11 cellular contexts compared by ENCODE assay signal in genomic region chr1:65717815-65718454, GRCh38.
DNase-seq lines count a peak whose midpoint lies in the region; ATAC-seq and TF ChIP-seq lines count a peak whose summit lies in the region.
"Had no signal": no experiment of that assay in that cellular context is flagged by ENCODE, and none has a peak within 500 bp of the region (broad histone marks: within the 10 kb centered on the region; RNA-seq: fewer than 3 reads in every experiment).

No MANE protein-coding gene starts in this region.

- intact Hi-C loops in A673 (cut with micrococcal nuclease; ENCODE audit: unreplicated experiment): loop anchor here (5.0 kb wide), 1 partner anchor 524 kb away; no protein-coding TSS in a partner anchor
- intact Hi-C loops in PC-3 (cut with micrococcal nuclease): loop anchor here (10.0 kb wide), 1 partner anchor 227 kb away; no protein-coding TSS in a partner anchor
- intact Hi-C loops in Right ventricle myocardium superior (cut with DNase I): no loop called here
- intact Hi-C loops in naive thymus-derived CD4-positive, alpha-beta T cell (cut with micrococcal nuclease): loop anchor here in 1 of 2 donors (2.0 kb wide), 1 partner anchor 525 kb away; no protein-coding TSS in a partner anchor

- H3K4me1 ChIP-seq in A673 (ENCODE audit: insufficient read depth, low read length, poor library complexity, severe bottlenecking) (no peaks in the 10 kb centered on the region), PC-3 (ENCODE audit: insufficient read depth, low read length) (no peaks in the 10 kb centered on the region), neural progenitor cell (no peaks in the 10 kb centered on the region)
- no peaks in the 10 kb centered on the region for H3K4me1 ChIP-seq in naive thymus-derived CD4-positive, alpha-beta T cell (ENCODE audit: control insufficient read depth in 2 of 2, insufficient read depth in 2 of 2, low read length in 2 of 2)

- no peak overlapping the region for H3K4me3 Mint-ChIP-seq in neural progenitor cell
- no peak overlapping the region for H3K4me3 Mint-ChIP-seq in naive thymus-derived CD4-positive, alpha-beta T cell

- H3K79me2 ChIP-seq in PC-3 (ENCODE audit: low read length): no peaks in the 10 kb centered on the region
- no peaks in the 10 kb centered on the region for H3K79me2 ChIP-seq in neural progenitor cell (ENCODE audit: low read depth)

- H3F3A ChIP-seq in PC-3 (ENCODE audit: low read length, unreplicated experiment) (no peaks in the 10 kb centered on the region), neural progenitor cell (ENCODE audit: low read depth) (no peaks in the 10 kb centered on the region)

- BruUV-seq in A673 (replicated peaks; lab: Mats Ljungman, UMichigan) (no TSS peak), PC-3 (replicated peaks; lab: Mats Ljungman, UMichigan) (no TSS peak)

- DNase-seq in A673 (ENCODE audit: low spot score) (peak; percentile 9), ELR (ENCODE audit: low read depth) (peak; percentile 71), PC-3 (peak; percentile 60), erythroblast (lab: John Stamatoyannopoulos, UW) (peak; percentile 15 to 53), hypothalamus (lab: John Stamatoyannopoulos, UW) (no peak), neural progenitor cell (ENCODE audit: low spot score) (no peak), Right ventricle myocardium superior (no peak)
- no peak for DNase-seq in naive thymus-derived CD4-positive, alpha-beta T cell
- DNase-seq: Karpas-422, kidney, SIG-M5 had no signal

- H3K4me2 ChIP-seq in PC-3 (ENCODE audit: low read length) (no peak overlapping the region), neural progenitor cell (no peak overlapping the region)

- H4K20me1 ChIP-seq in PC-3 (ENCODE audit: low read length) (no peaks in the 10 kb centered on the region), neural progenitor cell (ENCODE audit: low read depth) (no peaks in the 10 kb centered on the region)

- H3K36me3 Mint-ChIP-seq in neural progenitor cell: no peaks in the 10 kb centered on the region
- H3K36me3 Mint-ChIP-seq in naive thymus-derived CD4-positive, alpha-beta T cell: no peaks in the 10 kb centered on the region

- H3K27ac ChIP-seq in A673 (ENCODE audit: low read depth, low read length, poor library complexity, severe bottlenecking) (no peak overlapping the region), PC-3 (ENCODE audit: low read length) (no peak overlapping the region), neural progenitor cell (no peak overlapping the region)
- no peak overlapping the region for H3K27ac ChIP-seq in naive thymus-derived CD4-positive, alpha-beta T cell (ENCODE audit: low read depth, low read length)

- no peaks in the 10 kb centered on the region for H3K9me2 ChIP-seq in PC-3 (replicated peaks; ENCODE audit: low read length)

- ATAC-seq in PC-3: no peak
- ATAC-seq in Right ventricle myocardium superior (ENCODE audit: poor library complexity): no peak
- no peak for ATAC-seq in naive thymus-derived CD4-positive, alpha-beta T cell

- H3K27ac Mint-ChIP-seq in neural progenitor cell: no peak overlapping the region
- no peak overlapping the region for H3K27ac Mint-ChIP-seq in naive thymus-derived CD4-positive, alpha-beta T cell

- CTCF ChIA-PET in A673 (lab: Charles Lee): no interaction called here
- CTCF ChIA-PET in PC-3 (lab: Charles Lee): no interaction called here
- CTCF ChIA-PET in naive thymus-derived CD4-positive, alpha-beta T cell (lab: Charles Lee): no interaction called here

- no peaks in the 10 kb centered on the region for H3K27me3 ChIP-seq in A673 (replicated peaks; ENCODE audit: insufficient read depth, low read depth, low read length, poor library complexity)
- peaks cover 34% of the 10 kb centered on the region for H3K27me3 ChIP-seq in PC-3 (ENCODE audit: low read length)
- no peaks in the 10 kb centered on the region for H3K27me3 ChIP-seq in neural progenitor cell
- H3K27me3 ChIP-seq in naive thymus-derived CD4-positive, alpha-beta T cell (ENCODE audit: control insufficient read depth in 2 of 2, insufficient read depth in 2 of 2, low read length in 2 of 2): no peaks in the 10 kb centered on the region

- H3K4me3 ChIP-seq in A673 (ENCODE audit: low read depth, low read length, poor library complexity, severe bottlenecking) (no peak overlapping the region), PC-3 (ENCODE audit: low read length) (no peak overlapping the region), neural progenitor cell (no peak overlapping the region)
- H3K4me3 ChIP-seq in naive thymus-derived CD4-positive, alpha-beta T cell (ENCODE audit: low read length): no peak overlapping the region

- no peak overlapping the region for H3K9ac ChIP-seq in PC-3 (ENCODE audit: low read length)
- no peak overlapping the region for H3K9ac ChIP-seq in neural progenitor cell

- H3K36me3 ChIP-seq in A673 (ENCODE audit: insufficient read depth, low read length, poor library complexity, severe bottlenecking) (no peaks in the 10 kb centered on the region), PC-3 (ENCODE audit: low read depth, low read length) (no peaks in the 10 kb centered on the region), neural progenitor cell (no peaks in the 10 kb centered on the region)
- no peaks in the 10 kb centered on the region for H3K36me3 ChIP-seq in naive thymus-derived CD4-positive, alpha-beta T cell (ENCODE audit: control insufficient read depth in 2 of 3, insufficient read depth in 3 of 3, low read length in 3 of 3)

- peak; percentile 20; the same call in 1 of the 2 replicates for TF ChIP-seq CTCF in A673 (conservative IDR thresholded peaks at IDR 0.05; ENCODE audit: low read depth, low read length)
- peak; percentile 50; the same call in 1 of the 2 replicates for TF ChIP-seq CTCF in PC-3 (conservative IDR thresholded peaks at IDR 0.05; ENCODE audit: low read depth, low read length)
- TF ChIP-seq CTCF in neural progenitor cell (IDR thresholded peaks at IDR 0.05): no peak

- no peak for TF ChIP-seq POLR2A in erythroblast (IDR thresholded peaks at IDR 0.05; ENCODE audit: low read length)

- POLR2A ChIA-PET in A673 (lab: Charles Lee; ENCODE audit: low non-redundant PET) (no interaction called here), PC-3 (lab: Charles Lee; ENCODE audit: unreplicated experiment) (no interaction called here)
- POLR2A ChIA-PET in naive thymus-derived CD4-positive, alpha-beta T cell (lab: Charles Lee): no interaction called here

- H3K4me1 Mint-ChIP-seq in neural progenitor cell: no peaks in the 10 kb centered on the region
- peaks cover 0 to 2% (median 0%) of the 10 kb centered on the region in 7 donors for H3K4me1 Mint-ChIP-seq in naive thymus-derived CD4-positive, alpha-beta T cell

- H3K9me3 Mint-ChIP-seq in neural progenitor cell: no peaks in the 10 kb centered on the region
- peaks cover 0 to under 1% (median 0%) of the 10 kb centered on the region in 11 donors for H3K9me3 Mint-ChIP-seq in naive thymus-derived CD4-positive, alpha-beta T cell

- H3K9me3 ChIP-seq in A673 (ENCODE audit: low read depth, low read length, poor library complexity, severe bottlenecking) (no peaks in the 10 kb centered on the region), PC-3 (ENCODE audit: low read length) (no peaks in the 10 kb centered on the region), neural progenitor cell (ENCODE audit: low read depth) (no peaks in the 10 kb centered on the region)
- H3K9me3 ChIP-seq in naive thymus-derived CD4-positive, alpha-beta T cell (ENCODE audit: control insufficient read depth in 2 of 3, low read length in 3 of 3): no peaks in the 10 kb centered on the region

- no peak overlapping the region for H2AFZ ChIP-seq in PC-3 (ENCODE audit: low read length)
- no peak overlapping the region for H2AFZ ChIP-seq in neural progenitor cell (replicated peaks)

- no peaks in the 10 kb centered on the region for H3K27me3 Mint-ChIP-seq in neural progenitor cell (ENCODE audit: insufficient read depth, low read depth)
- peaks cover 9 to 36% (median 12%) of the 10 kb centered on the region in 5 donors for H3K27me3 Mint-ChIP-seq in naive thymus-derived CD4-positive, alpha-beta T cell

Comparison
In these comparisons a context has a peak if more than half of its experiments do, and no peak if none do; other contexts are left out.
1. DNase-seq: peak in A673 (single experiment), ELR (single experiment), PC-3 (single experiment) and erythroblast (2 of 2); none in hypothalamus (0 of 51), neural progenitor cell (single experiment), Right ventricle myocardium superior (single experiment) and naive thymus-derived CD4-positive, alpha-beta T cell (0 of 9).